In the genomic region with DNA sequence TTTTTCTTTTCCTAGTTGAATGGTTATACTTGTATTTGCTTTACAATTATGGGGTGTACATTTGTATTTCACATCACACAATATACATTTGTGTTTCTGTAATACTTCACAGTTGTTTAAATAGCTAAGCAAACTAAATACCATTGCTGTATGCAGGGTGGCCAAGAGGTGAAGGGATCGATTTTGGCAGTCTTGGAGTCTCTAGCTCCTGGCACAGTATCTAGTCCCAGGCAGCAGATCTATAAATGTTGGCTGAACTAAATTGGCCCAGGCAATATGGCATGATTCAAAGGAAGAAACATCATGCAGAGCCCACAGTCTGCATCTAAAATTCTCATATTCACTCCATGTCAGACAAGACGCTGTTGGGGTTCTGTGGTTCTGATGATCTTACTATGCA, we compare ENCODE assay signal across 29 cellular contexts.
"Had no signal": no experiment of that assay in that cellular context is flagged by ENCODE, and none has a peak within 500 bp of the region (broad histone marks: within the 10 kb centered on the region; RNA-seq: fewer than 3 reads in every experiment).

No MANE protein-coding gene starts in this region.

- ATAC-seq: naive thymus-derived CD8-positive, alpha-beta T cell; natural killer cell treated with Interleukin-12 subunit alpha and Interleukin-12 subunit beta and Interleukin-15 and Interleukin-18, amount 100 ng/mL, for 72 hours; pancreas; psoas muscle; right cardiac atrium; sciatic nerve; stimulated activated memory B cell treated with anti-CD40 and anti-IgM and Interleukin-4, amounts not matched to agents 10 μg/mL and 1 μg/mL and 100 μg/mL, for 72 hours; stimulated activated naive CD8-positive, alpha-beta T cell treated with anti-CD3 and anti-CD28 coated beads, Interleukin-15, amount 100 ng/mL, for 72 hours; stimulated activated naive CD8-positive, alpha-beta T cell treated with anti-CD3 and anti-CD28 coated beads, Interleukin-15, Interleukin-2, amounts not matched to agents 100 U/mL and 50 U/mL, for 24 hours had no signal

- H3K36me3 ChIP-seq: neutrophil, pancreas, spleen, suprapubic skin, tibial artery, transverse colon, upper lobe of left lung, vagina had no signal

- H3K4me2 ChIP-seq: smooth muscle cell had no signal

- H3K27ac ChIP-seq: neutrophil, pancreas, psoas muscle, skin epidermis, spleen, suprapubic skin, testis, tibial artery, transverse colon, upper lobe of left lung, vagina had no signal

- H3K4me3 ChIP-seq: pancreas, psoas muscle, skin epidermis, smooth muscle cell, spleen, suprapubic skin, testis, tibial artery, transverse colon, upper lobe of left lung, vagina had no signal

- H3K27me3 ChIP-seq: neutrophil, pancreas, suprapubic skin, testis, tibial artery, transverse colon, upper lobe of left lung, vagina had no signal

- DNase-seq: naive B cell; naive thymus-derived CD8-positive, alpha-beta T cell; nephron progenitor cell; nucleus accumbens; pancreas; psoas muscle; right cardiac atrium; spleen; stimulated activated CD4-positive, alpha-beta T cell treated with anti-CD3 and anti-CD28 coated beads, Interleukin-12 subunit alpha, Interleukin-12 subunit beta, amount 100 ng/mL, for 4 hours; stimulated activated CD4-positive, alpha-beta T cell treated with anti-CD3 and anti-CD28 coated beads, Interleukin-1b, Interleukin-23, amount 100 ng/mL, for 48 hours; stimulated activated CD4-positive, alpha-beta T cell treated with anti-CD3 and anti-CD28 coated beads, Interleukin-4, amount 100 ng/mL, for 1 hour; stimulated activated CD4-positive, alpha-beta T cell treated with anti-CD3 and anti-CD28 coated beads, Interleukin-4, amount 100 ng/mL, for 4 hours; stimulated activated CD8-positive, alpha-beta memory T cell treated with anti-CD3 and anti-CD28 coated beads, Interleukin-4, amount 100 ng/mL, for 48 hours; stimulated activated naive CD4-positive, alpha-beta T cell; stimulated activated naive CD8-positive, alpha-beta T cell treated with anti-CD3 and anti-CD28 coated beads, Interleukin-15, amount 100 ng/mL, for 72 hours; stimulated activated naive CD8-positive, alpha-beta T cell treated with anti-CD3 and anti-CD28 coated beads, Interleukin-15, Interleukin-2, amounts not matched to agents 100 U/mL and 50 U/mL, for 24 hours; substantia nigra; testis; tibial artery; transverse colon; upper lobe of left lung had no signal

- H3K9me3 ChIP-seq: neutrophil, pancreas, psoas muscle, suprapubic skin, testis, tibial artery, upper lobe of left lung, vagina had no signal

- H3K4me1 ChIP-seq: pancreas, psoas muscle, spleen, suprapubic skin, testis, tibial artery, transverse colon, upper lobe of left lung, vagina had no signal
